25 cellular contexts compared by ENCODE assay signal in genomic region chr7:3978839-3979238, GRCh38.
"Had no signal": no experiment of that assay in that cellular context is flagged by ENCODE, and none has a peak within 500 bp of the region (broad histone marks: within the 10 kb centered on the region; RNA-seq: fewer than 3 reads in every experiment).

No MANE protein-coding gene starts in this region.

- DNase-seq: activated B cell treated with CpG ODN at 0.5 μM for 24 hours; activated naive CD4-positive, alpha-beta T cell; activated T-cell treated with anti-CD3 and anti-CD28 coated beads for 4 hours; activated T-cell treated with anti-CD3 and anti-CD28 coated beads, Interleukin-2, amount 50 U/mL, for 72 hours; central memory CD4-positive, alpha-beta T cell; endodermal cell; foreskin fibroblast; heart left ventricle; kidney glomerular epithelial cell; mucosa of descending colon; nephron progenitor cell; nucleus accumbens; pancreas; psoas muscle; stimulated activated CD4-positive, alpha-beta T cell treated with anti-CD3 and anti-CD28 coated beads, Interleukin-1b, Interleukin-23, amount 100 ng/mL, for 48 hours; stimulated activated naive B cell treated with anti-CD40 and anti-IgM and Interleukin-4, amounts not matched to agents 10 μg/mL and 1 μg/mL and 100 μg/mL, for 72 hours; stomach; thyroid gland; upper lobe of left lung had no signal

- ATAC-seq: activated naive CD4-positive, alpha-beta T cell treated with anti-CD3 and anti-CD28 coated beads, Interleukin-2, amount 50 U/mL, for 72 hours; activated T-cell treated with anti-CD3 and anti-CD28 coated beads, Interleukin-2, amount 50 U/mL, for 72 hours; esophagus mucosa; heart left ventricle; left lobe of liver; mucosa of descending colon; pancreas; psoas muscle; stimulated activated naive B cell treated with anti-CD40 and anti-IgM and Interleukin-4, amounts not matched to agents 10 μg/mL and 1 μg/mL and 100 μg/mL, for 72 hours had no signal

- H3K27ac ChIP-seq: breast epithelium, heart left ventricle, pancreas, psoas muscle, stomach, thyroid gland, upper lobe of left lung had no signal

- H3K4me1 ChIP-seq: breast epithelium, heart left ventricle, pancreas, psoas muscle, stomach, thyroid gland, upper lobe of left lung had no signal

- H3K4me2 ChIP-seq: smooth muscle cell had no signal

- H3K36me3 ChIP-seq: breast epithelium, heart left ventricle, pancreas, stomach, thyroid gland, upper lobe of left lung had no signal

- H3K9me3 ChIP-seq: mucosa of descending colon, pancreas, psoas muscle, thyroid gland, upper lobe of left lung had no signal

- H3K27me3 ChIP-seq: breast epithelium, heart left ventricle, pancreas, stomach, thyroid gland, upper lobe of left lung had no signal

- H3K4me3 ChIP-seq: breast epithelium, heart left ventricle, lung, mucosa of descending colon, pancreas, psoas muscle, smooth muscle cell, stomach, thyroid gland, upper lobe of left lung had no signal
